ENCODE assay signal across 9 cellular contexts in genomic region chr19:4713384-4713951, GRCh38. TPM values are rescaled to one million over a fixed set of nuclear protein-coding genes. Genes with fewer than 3 reads are reported as not detected.
DNase-seq lines count a peak whose midpoint lies in the region; ATAC-seq and TF ChIP-seq lines count a peak whose summit lies in the region.
"Had no signal": no experiment of that assay in that cellular context is flagged by ENCODE, and none has a peak within 500 bp of the region (broad histone marks: within the 10 kb centered on the region; RNA-seq: fewer than 3 reads in every experiment).

No MANE protein-coding gene starts in this region.

- H3K27me3 ChIP-seq in brain microvascular endothelial cell (replicated peaks) (no peaks in the 10 kb centered on the region), stomach (no peaks in the 10 kb centered on the region)

- no peaks in the 10 kb centered on the region for H3K9me3 ChIP-seq in stomach

- H3K27ac ChIP-seq in brain microvascular endothelial cell = peak overlapping the region; percentile 86
- peak overlapping the region; percentile 85 to 89 (median 86) for H3K27ac ChIP-seq in stomach

- H3K36me3 ChIP-seq in brain microvascular endothelial cell (replicated peaks) (peaks cover 68% of the 10 kb centered on the region), stomach (peaks cover 36 to 97% (median 87%) of the 10 kb centered on the region in 4 donors)

- WGBS in stomach, 5 donors = 21 to 44% (median 30%) methylated on average over 12 to 32 of the region's 32 CpGs

- DNase-seq in HCEC 1CT = peak; percentile 99
- peak; percentile 96 for DNase-seq in brain microvascular endothelial cell
- DNase-seq in iPS-NIHi11 (ENCODE audit: low spot score) = peak; percentile 67
- DNase-seq in stomach = peak; percentile 96
- no peak for DNase-seq in central memory CD4-positive, alpha-beta T cell
- no peak for DNase-seq in HUDEP-2 (lab: John Stamatoyannopoulos, UW; ENCODE audit: unreplicated experiment in 76 of 76)
- no peak for DNase-seq in medulla oblongata (ENCODE audit: extremely low spot score)
- DNase-seq: activated T-cell treated with anti-CD3 and anti-CD28 coated beads, Interleukin-2, amount 50 U/mL, for 72 hours had no signal

- TF ChIP-seq CTCF in brain microvascular endothelial cell (IDR thresholded peaks at IDR 0.05; ENCODE audit: low read depth, low read length, missing control alignments) (peak; percentile 5), stomach (IDR thresholded peaks at IDR 0.05) (no peak)

- TF ChIP-seq EP300 in stomach (IDR thresholded peaks at IDR 0.05) = no peak

- TF ChIP-seq POLR2A in stomach (IDR thresholded peaks at IDR 0.05) = no peak

- no peak overlapping the region for H3K4me3 ChIP-seq in brain microvascular endothelial cell (ENCODE audit: low read depth, low read length)
- H3K4me3 ChIP-seq in stomach = peak overlapping the region in 1 of 4 donors; percentile 15

- intact Hi-C loops in stomach (cut with DNase I; ENCODE audit: low total_unique reads) = no loop called here

- H3K4me1 ChIP-seq in stomach = peaks cover 55 to 88% (median 73%) of the 10 kb centered on the region in 4 donors

- ATAC-seq in GM19463 (IDR thresholded peaks at IDR 0.05; ENCODE audit: unreplicated experiment) = no peak
- ATAC-seq: activated T-cell treated with anti-CD3 and anti-CD28 coated beads, Interleukin-2, amount 50 U/mL, for 72 hours had no signal

- in situ Hi-C loops in brain microvascular endothelial cell (cut with HindIII; ENCODE audit: low pct_ligation_motif_present, low sequenced_read_pairs) = no loop called here

RNA-seq across cellular contexts. Expression of gene DPP9, which starts 10.2 kb away (rescaled TPM):
- total RNA-seq in stomach = 100 to 1,000 TPM in 2 of 5 donors, 10 to 100 TPM in 3; 24.6 to 178 (median 82.1) TPM
- polyA plus RNA-seq in stomach = 10 to 100 TPM; 18.7 to 30.2 (median 24.6) TPM

RNA-seq across cellular contexts. Expression of gene MYDGF, which starts 43.3 kb away (rescaled TPM):
- 10 to 100 TPM; 41.4 to 77.5 (median 71.3) TPM for total RNA-seq in stomach
- 10 to 100 TPM; 66.4 to 86.6 (median 75.3) TPM for polyA plus RNA-seq in stomach

Comparison
In these comparisons a context has a peak if more than half of its experiments do, and no peak if none do; other contexts are left out.
1. DNase-seq: peak in HCEC 1CT (single experiment), brain microvascular endothelial cell (single experiment), iPS-NIHi11 (single experiment) and stomach (single experiment); none in central memory CD4-positive, alpha-beta T cell (single experiment), HUDEP-2 (0 of 76) and medulla oblongata (single experiment).